Comparison of ENCODE assay signal across 31 cellular contexts in genomic region chr4:99179178-99179577, GRCh38. TPM values are rescaled to one million over a fixed set of nuclear protein-coding genes. Genes with fewer than 3 reads are reported as not detected.
"Had no signal": no experiment of that assay in that cellular context is flagged by ENCODE, and none has a peak within 500 bp of the region (broad histone marks: within the 10 kb centered on the region; RNA-seq: fewer than 3 reads in every experiment).

No MANE protein-coding gene starts in this region.

- H3K36me3 Mint-ChIP-seq: stimulated activated effector memory CD8-positive, alpha-beta T cell treated with anti-CD3 and anti-CD28 coated beads, Interleukin-12 subunit alpha, Interleukin-12 subunit beta, amount 100 ng/mL, for 72 hours had no signal

- H3K27me3 ChIP-seq: stomach, suprapubic skin, testis, thyroid gland, tibial artery, tibial nerve, transverse colon, upper lobe of left lung, upper lobe of right lung, uterus, vagina had no signal

- H3K27ac ChIP-seq: stomach, suprapubic skin, testis, thoracic aorta, thyroid gland, tibial artery, tibial nerve, upper lobe of left lung, upper lobe of right lung, vagina had no signal

- H3K4me1 ChIP-seq: testis, thyroid gland, upper lobe of left lung, upper lobe of right lung, uterus, vagina had no signal

- ATAC-seq: stimulated activated naive B cell treated with anti-CD40 and anti-IgM and Interleukin-4, amounts not matched to agents 10 μg/mL and 1 μg/mL and 100 μg/mL, for 72 hours; stimulated activated naive CD8-positive, alpha-beta T cell treated with anti-CD3 and anti-CD28 coated beads, Interleukin-15, amount 100 ng/mL, for 72 hours; stimulated activated naive CD8-positive, alpha-beta T cell treated with anti-CD3 and anti-CD28 coated beads, Interleukin-15, Interleukin-2, amounts not matched to agents 100 U/mL and 50 U/mL, for 24 hours; upper lobe of right lung had no signal

- H3K4me1 Mint-ChIP-seq: stimulated activated effector memory CD8-positive, alpha-beta T cell treated with anti-CD3 and anti-CD28 coated beads, Interleukin-12 subunit alpha, Interleukin-12 subunit beta, amount 100 ng/mL, for 72 hours; stimulated activated memory B cell treated with anti-CD40 and anti-IgM and Interleukin-4, amounts not matched to agents 10 μg/mL and 1 μg/mL and 100 μg/mL, for 72 hours; stimulated activated naive B cell treated with anti-CD40 and anti-IgM and Interleukin-4, amounts not matched to agents 10 μg/mL and 1 μg/mL and 100 μg/mL, for 72 hours; stimulated activated naive CD8-positive, alpha-beta T cell treated with anti-CD3 and anti-CD28 coated beads, Interleukin-15, amount 100 ng/mL, for 72 hours had no signal

- FAIRE-seq: urothelium cell line had no signal

- H3K4me3 ChIP-seq: stomach, suprapubic skin, testis, thoracic aorta, thyroid gland, tibial artery, tibial nerve, transverse colon, upper lobe of left lung, upper lobe of right lung, uterus, vagina had no signal

- H3K36me3 ChIP-seq: stomach, suprapubic skin, thoracic aorta, thyroid gland, transverse colon, upper lobe of left lung, upper lobe of right lung, uterus had no signal

- H3K27me3 Mint-ChIP-seq: stimulated activated memory B cell treated with anti-CD40 and anti-IgM and Interleukin-4, amounts not matched to agents 10 μg/mL and 1 μg/mL and 100 μg/mL, for 72 hours; stimulated activated naive B cell treated with anti-CD40 and anti-IgM and Interleukin-4, amounts not matched to agents 10 μg/mL and 1 μg/mL and 100 μg/mL, for 72 hours; stimulated activated naive CD8-positive, alpha-beta T cell treated with anti-CD3 and anti-CD28 coated beads, Interleukin-15, amount 100 ng/mL, for 72 hours; stimulated activated naive CD8-positive, alpha-beta T cell treated with anti-CD3 and anti-CD28 coated beads, Interleukin-15, Interleukin-2, amounts not matched to agents 100 ng/mL and 50 ng/mL, for 24 hours; type B pancreatic cell had no signal

- H3K27ac Mint-ChIP-seq: stimulated activated effector memory CD8-positive, alpha-beta T cell treated with anti-CD3 and anti-CD28 coated beads, Interleukin-12 subunit alpha, Interleukin-12 subunit beta, amount 100 ng/mL, for 72 hours; stimulated activated memory B cell treated with anti-CD40 and anti-IgM and Interleukin-4, amounts not matched to agents 10 μg/mL and 1 μg/mL and 100 μg/mL, for 72 hours; stimulated activated naive B cell treated with anti-CD40 and anti-IgM and Interleukin-4, amounts not matched to agents 10 μg/mL and 1 μg/mL and 100 μg/mL, for 72 hours; stimulated activated naive CD8-positive, alpha-beta T cell treated with anti-CD3 and anti-CD28 coated beads, Interleukin-15, amount 100 ng/mL, for 72 hours; stimulated activated naive CD8-positive, alpha-beta T cell treated with anti-CD3 and anti-CD28 coated beads, Interleukin-15, Interleukin-2, amounts not matched to agents 100 ng/mL and 50 ng/mL, for 24 hours; type B pancreatic cell had no signal

- DNase-seq: stimulated activated CD4-positive, alpha-beta T cell treated with anti-CD3 and anti-CD28 coated beads, Interleukin-2, amount 100 ng/mL, for 48 hours; stimulated activated CD4-positive, alpha-beta T cell treated with anti-CD3 and anti-CD28 coated beads, Interleukin-4, amount 100 ng/mL, for 1 hour; stimulated activated CD4-positive, alpha-beta T cell treated with anti-CD3 and anti-CD28 coated beads, Interleukin-4, amount 100 ng/mL, for 24 hours; stimulated activated CD4-positive, alpha-beta T cell treated with anti-CD3 and anti-CD28 coated beads, Interleukin-4, amount 100 ng/mL, for 4 hours; stimulated activated CD8-positive, alpha-beta memory T cell treated with anti-CD3 and anti-CD28 coated beads, Interleukin-4, amount 100 ng/mL, for 48 hours; stimulated activated naive B cell treated with anti-CD40 and anti-IgM and Interleukin-4, amounts not matched to agents 10 μg/mL and 1 μg/mL and 100 μg/mL, for 72 hours; stimulated activated naive CD4-positive, alpha-beta T cell; stimulated activated naive CD4-positive, alpha-beta T cell treated with Interleukin-2 at 50 U/mL for 16 hours; stimulated activated naive CD8-positive, alpha-beta T cell treated with anti-CD3 and anti-CD28 coated beads, Interleukin-15, amount 100 ng/mL, for 72 hours; stimulated activated naive CD8-positive, alpha-beta T cell treated with anti-CD3 and anti-CD28 coated beads, Interleukin-15, Interleukin-2, amounts not matched to agents 100 U/mL and 50 U/mL, for 24 hours; stomach; substantia nigra; testis; thyroid gland; tibial artery; upper lobe of left lung; upper lobe of right lung; uterus had no signal

- H3K9me3 ChIP-seq: suprapubic skin, testis, thyroid gland, upper lobe of left lung, upper lobe of right lung, vagina had no signal

- H3K4me3 Mint-ChIP-seq: stimulated activated effector memory CD8-positive, alpha-beta T cell treated with anti-CD3 and anti-CD28 coated beads, Interleukin-12 subunit alpha, Interleukin-12 subunit beta, amount 100 ng/mL, for 72 hours; stimulated activated memory B cell treated with anti-CD40 and anti-IgM and Interleukin-4, amounts not matched to agents 10 μg/mL and 1 μg/mL and 100 μg/mL, for 72 hours; stimulated activated naive B cell treated with anti-CD40 and anti-IgM and Interleukin-4, amounts not matched to agents 10 μg/mL and 1 μg/mL and 100 μg/mL, for 72 hours; stimulated activated naive CD8-positive, alpha-beta T cell treated with anti-CD3 and anti-CD28 coated beads, Interleukin-15, amount 100 ng/mL, for 72 hours; stimulated activated naive CD8-positive, alpha-beta T cell treated with anti-CD3 and anti-CD28 coated beads, Interleukin-15, Interleukin-2, amounts not matched to agents 100 ng/mL and 50 ng/mL, for 24 hours; type B pancreatic cell had no signal

RNA-seq across cellular contexts. Expression of gene ADH4, which starts 35.1 kb away (rescaled TPM):
- total RNA-seq: temporal lobe, testis, urinary bladder had no signal

RNA-seq across cellular contexts. Expression of gene ADH6, which starts 39.9 kb away (rescaled TPM):
- total RNA-seq: subcutaneous adipose tissue, temporal lobe, tibial nerve, vagina had no signal
